Comparison of ENCODE assay signal across 32 cellular contexts in genomic region chr7:155481764-155482163, GRCh38. TPM values are rescaled to one million over a fixed set of nuclear protein-coding genes. Genes with fewer than 3 reads are reported as not detected.
"Had no signal": no experiment of that assay in that cellular context is flagged by ENCODE, and none has a peak within 500 bp of the region (broad histone marks: within the 10 kb centered on the region; RNA-seq: fewer than 3 reads in every experiment).

No MANE protein-coding gene starts in this region.

- DNase-seq: activated B cell treated with CpG ODN at 0.5 μM for 24 hours; activated CD4-positive, alpha-beta T cell treated with anti-CD3 and anti-CD28 coated beads, Interleukin-2, amount 10 ng/mL, durations not matched to agents 24 days and 14 days; activated CD4-positive, alpha-beta T cell treated with anti-CD3 and anti-CD28 coated beads, Interleukin-2, amount 50 U/mL, for 4 hours; activated CD8-positive, alpha-beta memory T cell treated with anti-CD3 and anti-CD28 coated beads, Interleukin-2, amount 50 U/mL, for 48 hours; activated effector memory CD4-positive, alpha-beta T cell treated with anti-CD3 and anti-CD28 coated beads, Interleukin-2, amount 50 U/mL, for 16 hours; activated naive CD8-positive, alpha-beta T cell treated with anti-CD3 and anti-CD28 coated beads for 36 hours; activated naive CD8-positive, alpha-beta T cell treated with anti-CD3 and anti-CD28 coated beads, Interleukin-2, amount 50 U/mL, for 24 hours; activated T-cell treated with anti-CD3 and anti-CD28 coated beads for 4 hours; activated T-cell treated with anti-CD3 and anti-CD28 coated beads, Interleukin-2, amount 50 U/mL, for 24 hours; adrenal gland; amygdala; aorta; body of pancreas; cerebellar nuclear complex; colonic mucosa; effector CD8-positive, alpha-beta T cell; esophagus squamous epithelium; T-helper 1 cell; T1000; WERI-Rb-1 had no signal

- H3K27ac ChIP-seq: adrenal gland, body of pancreas, colonic mucosa, epithelial cell of prostate, esophagus squamous epithelium, WERI-Rb-1 had no signal

- H3K27ac Mint-ChIP-seq: activated B cell treated with CpG ODN at 0.5 μM for 24 hours; activated CD4-positive, alpha-beta memory T cell treated with anti-CD3 and anti-CD28 coated beads, Interleukin-2, amount 10 ng/mL, durations not matched to agents 7 days and 5 days; activated naive CD4-positive, alpha-beta T cell treated with anti-CD3 and anti-CD28 coated beads for 36 hours; activated naive CD4-positive, alpha-beta T cell treated with anti-CD3 and anti-CD28 coated beads, Interleukin-2, amount 50 U/mL, for 24 hours; activated naive CD8-positive, alpha-beta T cell treated with anti-CD3 and anti-CD28 coated beads, Interleukin-2, amount 50 U/mL, for 24 hours; activated T-cell treated with anti-CD3 and anti-CD28 coated beads, Interleukin-2, amount 50 U/mL, for 24 hours; activated T-helper 2 cell treated with anti-CD3 and anti-CD28 coated beads, Interferon-gamma antibody, Interleukin-2, Interleukin-4, amounts not matched to agents 10 μg/mL and 5 μg/mL and 100 μg/mL, durations not matched to agents 14 hours and 24 hours and 36 hours; T-helper 2 cell treated with Interferon-gamma antibody and Interleukin-4, amounts not matched to agents 5 μg/mL and 100 μg/mL, for 36 hours had no signal

- ATAC-seq: activated CD4-positive, CD25-positive, alpha-beta regulatory T cell treated with anti-CD3 and anti-CD28 coated beads, Interleukin-2, amount 50 U/mL, for 24 hours; activated naive CD8-positive, alpha-beta T cell treated with anti-CD3 and anti-CD28 coated beads, Interleukin-2, amount 50 U/mL, for 24 hours; body of pancreas had no signal

- H3K9me3 Mint-ChIP-seq: activated B cell treated with CpG ODN at 0.5 μM for 24 hours; activated T-helper 2 cell treated with anti-CD3 and anti-CD28 coated beads, Interferon-gamma antibody, Interleukin-2, Interleukin-4, amounts not matched to agents 10 μg/mL and 5 μg/mL and 100 μg/mL, durations not matched to agents 14 hours and 24 hours and 36 hours had no signal

- H3K4me3 ChIP-seq: adrenal gland, body of pancreas, colonic mucosa, esophagus squamous epithelium had no signal

- H3K4me1 ChIP-seq: adrenal gland, body of pancreas, colonic mucosa had no signal

- H3K36me3 Mint-ChIP-seq: activated naive CD4-positive, alpha-beta T cell treated with anti-CD3 and anti-CD28 coated beads, Interleukin-2, amount 50 U/mL, for 24 hours; activated naive CD8-positive, alpha-beta T cell treated with anti-CD3 and anti-CD28 coated beads for 36 hours had no signal

- H3K9me3 ChIP-seq: adrenal gland, body of pancreas, colonic mucosa, esophagus squamous epithelium had no signal

- H3K4me1 Mint-ChIP-seq: activated B cell treated with CpG ODN at 0.5 μM for 24 hours; activated naive CD4-positive, alpha-beta T cell treated with anti-CD3 and anti-CD28 coated beads, Interleukin-2, amount 50 U/mL, for 24 hours had no signal

- H3K36me3 ChIP-seq: adrenal gland, colonic mucosa, esophagus squamous epithelium, WERI-Rb-1 had no signal

- H3K27me3 ChIP-seq: body of pancreas had no signal

- H3K4me3 Mint-ChIP-seq: activated B cell treated with CpG ODN at 0.5 μM for 24 hours; activated CD4-positive, alpha-beta memory T cell treated with anti-CD3 and anti-CD28 coated beads, Interleukin-2, amount 10 ng/mL, durations not matched to agents 7 days and 5 days; activated CD4-positive, alpha-beta T cell treated with anti-CD3 and anti-CD28 coated beads, Interleukin-2, amount 10 ng/mL, durations not matched to agents 24 days and 14 days; activated naive CD4-positive, alpha-beta T cell treated with anti-CD3 and anti-CD28 coated beads for 36 hours; activated naive CD4-positive, alpha-beta T cell treated with anti-CD3 and anti-CD28 coated beads, Interleukin-2, amount 50 U/mL, for 24 hours; activated naive CD8-positive, alpha-beta T cell treated with anti-CD3 and anti-CD28 coated beads for 36 hours; activated T-cell treated with anti-CD3 and anti-CD28 coated beads, Interleukin-2, amount 50 U/mL, for 24 hours; T-helper 2 cell treated with Interferon-gamma antibody and Interleukin-4, amounts not matched to agents 5 μg/mL and 100 μg/mL, for 36 hours had no signal

RNA-seq across cellular contexts. Expression of gene EN2, which starts 23.8 kb away (rescaled TPM):
- total RNA-seq: activated B cell treated with CpG ODN at 0.5 μM for 24 hours; activated CD4-positive, alpha-beta memory T cell treated with anti-CD3 and anti-CD28 coated beads, Interleukin-2, amount 10 ng/mL, durations not matched to agents 7 days and 5 days; activated CD4-positive, alpha-beta T cell treated with anti-CD3 and anti-CD28 coated beads, Interleukin-2, amount 10 ng/mL, durations not matched to agents 24 days and 14 days; activated naive CD4-positive, alpha-beta T cell treated with anti-CD3 and anti-CD28 coated beads for 36 hours; activated naive CD8-positive, alpha-beta T cell treated with anti-CD3 and anti-CD28 coated beads for 36 hours; activated T-helper 2 cell treated with anti-CD3 and anti-CD28 coated beads, Interferon-gamma antibody, Interleukin-2, Interleukin-4, amounts not matched to agents 10 μg/mL and 5 μg/mL and 100 μg/mL, durations not matched to agents 14 hours and 24 hours and 36 hours; aorta; body of pancreas; colonic mucosa; endothelial cell of umbilical vein; fibroblast of lung; fibroblast of villous mesenchyme; frontal cortex; T-helper 17 cell had no signal
